Comparison of ENCODE assay signal across 9 cellular contexts in the genomic region with DNA sequence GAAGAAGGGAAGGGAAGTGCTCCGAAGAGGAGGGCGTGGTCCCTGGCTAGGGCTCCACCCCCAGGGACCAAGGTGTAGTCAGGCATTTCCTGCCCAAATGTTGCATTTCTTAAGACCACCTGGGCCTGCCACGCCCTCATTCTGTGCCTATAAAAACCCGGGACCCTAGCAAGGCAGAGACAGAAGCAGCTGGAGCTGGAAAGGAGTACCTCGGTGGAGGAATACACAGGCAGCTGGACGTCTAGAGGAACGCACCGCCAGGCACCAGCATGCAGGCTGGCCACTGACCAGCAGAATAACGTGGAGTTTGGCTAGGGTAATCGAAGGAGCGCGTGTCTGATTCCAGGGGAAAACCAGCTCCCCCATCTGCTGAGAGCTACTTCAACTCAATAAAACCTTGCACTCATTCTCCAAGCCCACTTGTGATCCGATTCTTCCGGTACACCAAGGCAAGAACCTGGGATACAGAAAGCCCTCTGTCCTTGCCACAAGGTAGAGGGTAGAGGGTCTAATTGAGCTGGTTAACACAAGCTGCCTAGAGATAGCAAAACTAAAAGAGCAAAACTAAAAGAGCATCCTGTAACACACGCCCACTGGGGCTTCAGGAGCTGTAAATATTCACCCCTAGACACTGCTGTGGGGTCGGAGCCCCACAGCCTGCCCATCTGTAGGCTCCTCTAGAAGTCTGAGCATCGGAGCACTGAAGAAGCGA. TPM values are rescaled to one million over a fixed set of nuclear protein-coding genes. Genes with fewer than 3 reads are reported as not detected.
DNase-seq lines count a peak whose midpoint lies in the region; ATAC-seq and TF ChIP-seq lines count a peak whose summit lies in the region.
"Had no signal": no experiment of that assay in that cellular context is flagged by ENCODE, and none has a peak within 500 bp of the region (broad histone marks: within the 10 kb centered on the region; RNA-seq: fewer than 3 reads in every experiment).

No MANE protein-coding gene starts in this region.

- ATAC-seq in HG03460 (IDR thresholded peaks at IDR 0.05; ENCODE audit: unreplicated experiment) = no peak
- ATAC-seq in GM19395 (IDR thresholded peaks at IDR 0.05; ENCODE audit: unreplicated experiment) = no peak

- peak overlapping the region; percentile 60 for H3K4me3 ChIP-seq in left ventricle myocardium inferior
- peak overlapping the region; percentile 68 for H3K4me3 ChIP-seq in skeletal muscle satellite cell (ENCODE audit: low read length)
- H3K4me3 ChIP-seq: BLaER1 treated with 17β-estradiol and CSF1 and Interleukin-3, amounts not matched to agents 10 nM and 100 nM had no signal

- H3K4me1 Mint-ChIP-seq in activated T-helper 1 cell treated with anti-CD3 and anti-CD28 coated beads, Interleukin-12 subunit alpha, Interleukin-12 subunit beta, Interleukin-2, Interleukin-4 antibody, amounts not matched to agents 30 ng/mL and 10 ng/mL and 1 ng/mL, durations not matched to agents 14 hours and 24 hours and 36 hours (ENCODE audit: low read depth) = peaks cover 10% of the 10 kb centered on the region

- no peaks in the 10 kb centered on the region for H3K36me3 ChIP-seq in left ventricle myocardium inferior
- H3K36me3 ChIP-seq in skeletal muscle satellite cell (ENCODE audit: insufficient read depth, low read length) = no peaks in the 10 kb centered on the region
- H3K36me3 ChIP-seq: BLaER1 treated with 17β-estradiol and CSF1 and Interleukin-3, amounts not matched to agents 10 nM and 100 nM had no signal

- H3K4me2 ChIP-seq in skeletal muscle satellite cell (ENCODE audit: low read length) = peak overlapping the region; percentile 85
- H3K4me2 ChIP-seq: BLaER1 treated with 17β-estradiol and CSF1 and Interleukin-3, amounts not matched to agents 10 nM and 100 nM had no signal

- peak overlapping the region; percentile 66 for H3K4me3 Mint-ChIP-seq in activated T-helper 1 cell treated with anti-CD3 and anti-CD28 coated beads, Interleukin-12 subunit alpha, Interleukin-12 subunit beta, Interleukin-2, Interleukin-4 antibody, amounts not matched to agents 30 ng/mL and 10 ng/mL and 1 ng/mL, durations not matched to agents 14 hours and 24 hours and 36 hours

- H3K9ac ChIP-seq in skeletal muscle satellite cell (ENCODE audit: low read depth, low read length) = no peak overlapping the region
- H3K9ac ChIP-seq: BLaER1 treated with 17β-estradiol and CSF1 and Interleukin-3, amounts not matched to agents 10 nM and 100 nM had no signal

- intact Hi-C loops in activated T-helper 1 cell treated with anti-CD3 and anti-CD28 coated beads, Interleukin-12 subunit alpha, Interleukin-12 subunit beta, Interleukin-2, Interleukin-4 antibody, amounts not matched to agents 30 ng/mL and 10 ng/mL and 1 ng/mL, durations not matched to agents 14 hours and 24 hours and 36 hours (cut with micrococcal nuclease) = no loop called here
- intact Hi-C loops in left ventricle myocardium inferior (cut with micrococcal nuclease) = no loop called here

- H3K27me3 ChIP-seq in left ventricle myocardium inferior (ENCODE audit: low read depth) (no peaks in the 10 kb centered on the region), skeletal muscle satellite cell (ENCODE audit: control insufficient read depth, insufficient read depth, low read length) (no peaks in the 10 kb centered on the region)
- H3K27me3 ChIP-seq: BLaER1 treated with 17β-estradiol and CSF1 and Interleukin-3, amounts not matched to agents 10 nM and 100 nM had no signal

- TF ChIP-seq CTCF in left ventricle myocardium inferior (IDR thresholded peaks at IDR 0.05; ENCODE audit: borderline replicate concordance) = no peak

- H3K4me1 ChIP-seq in left ventricle myocardium inferior (peaks cover 11% of the 10 kb centered on the region), skeletal muscle satellite cell (ENCODE audit: control insufficient read depth, insufficient read depth, low read length) (peaks cover 12% of the 10 kb centered on the region)

- no peak overlapping the region for H3K27ac ChIP-seq in left ventricle myocardium inferior (replicated peaks)
- H3K27ac ChIP-seq: BLaER1 treated with 17β-estradiol and CSF1 and Interleukin-3, amounts not matched to agents 10 nM and 100 nM had no signal

- H3K36me3 Mint-ChIP-seq in activated T-helper 1 cell treated with anti-CD3 and anti-CD28 coated beads, Interleukin-12 subunit alpha, Interleukin-12 subunit beta, Interleukin-2, Interleukin-4 antibody, amounts not matched to agents 30 ng/mL and 10 ng/mL and 1 ng/mL, durations not matched to agents 14 hours and 24 hours and 36 hours (ENCODE audit: low read depth) = no peaks in the 10 kb centered on the region

- no peak overlapping the region for H3K27ac Mint-ChIP-seq in activated T-helper 1 cell treated with anti-CD3 and anti-CD28 coated beads, Interleukin-12 subunit alpha, Interleukin-12 subunit beta, Interleukin-2, Interleukin-4 antibody, amounts not matched to agents 30 ng/mL and 10 ng/mL and 1 ng/mL, durations not matched to agents 14 hours and 24 hours and 36 hours

- no peaks in the 10 kb centered on the region for H3K9me3 ChIP-seq in left ventricle myocardium inferior (replicated peaks)
- H3K9me3 ChIP-seq in skeletal muscle satellite cell (replicated peaks; ENCODE audit: low read length) = no peaks in the 10 kb centered on the region
- H3K9me3 ChIP-seq: BLaER1 treated with 17β-estradiol and CSF1 and Interleukin-3, amounts not matched to agents 10 nM and 100 nM had no signal

- H3K9me3 Mint-ChIP-seq in activated T-helper 1 cell treated with anti-CD3 and anti-CD28 coated beads, Interleukin-12 subunit alpha, Interleukin-12 subunit beta, Interleukin-2, Interleukin-4 antibody, amounts not matched to agents 30 ng/mL and 10 ng/mL and 1 ng/mL, durations not matched to agents 14 hours and 24 hours and 36 hours = no peaks in the 10 kb centered on the region

- DNase-seq in activated CD8-positive, alpha-beta memory T cell treated with anti-CD3 and anti-CD28 coated beads for 24 hours = peak; percentile 59
- DNase-seq in activated CD8-positive, alpha-beta memory T cell treated with anti-CD3 and anti-CD28 coated beads, Interleukin-2, amount 50 U/mL, for 48 hours = no peak
- DNase-seq in activated T-helper 1 cell treated with anti-CD3 and anti-CD28 coated beads, Interleukin-12 subunit alpha, Interleukin-12 subunit beta, Interleukin-2, Interleukin-4 antibody, amounts not matched to agents 30 ng/mL and 10 ng/mL and 1 ng/mL, durations not matched to agents 14 hours and 24 hours and 36 hours (ENCODE audit: low spot score) = no peak
- DNase-seq in left ventricle myocardium inferior (peak; percentile 29), SW 1271 (lab: John Stamatoyannopoulos, UW) (no peak)

- peaks cover 7% of the 10 kb centered on the region for H3K27me3 Mint-ChIP-seq in activated T-helper 1 cell treated with anti-CD3 and anti-CD28 coated beads, Interleukin-12 subunit alpha, Interleukin-12 subunit beta, Interleukin-2, Interleukin-4 antibody, amounts not matched to agents 30 ng/mL and 10 ng/mL and 1 ng/mL, durations not matched to agents 14 hours and 24 hours and 36 hours (ENCODE audit: insufficient read depth)

RNA-seq across cellular contexts. Expression of gene CFL2, which starts 21.0 kb away (rescaled TPM):
- total RNA-seq in activated T-helper 1 cell treated with anti-CD3 and anti-CD28 coated beads, Interleukin-12 subunit alpha, Interleukin-12 subunit beta, Interleukin-2, Interleukin-4 antibody, amounts not matched to agents 30 ng/mL and 10 ng/mL and 1 ng/mL, durations not matched to agents 14 hours and 24 hours and 36 hours = 8.3 and 9.2 TPM in 2 replicates
- total RNA-seq in left ventricle myocardium inferior = 509 TPM
- 70.3 and 89.2 TPM in 2 replicates for total RNA-seq in skeletal muscle satellite cell (2012; rRNA removed)

Comparison
In these comparisons a context has a peak if more than half of its experiments do, and no peak if none do; other contexts are left out.
1. DNase-seq: peak in activated CD8-positive, alpha-beta memory T cell treated with anti-CD3 and anti-CD28 coated beads for 24 hours (single experiment) and left ventricle myocardium inferior (single experiment); none in activated CD8-positive, alpha-beta memory T cell treated with anti-CD3 and anti-CD28 coated beads, Interleukin-2, amount 50 U/mL, for 48 hours (single experiment), activated T-helper 1 cell treated with anti-CD3 and anti-CD28 coated beads, Interleukin-12 subunit alpha, Interleukin-12 subunit beta, Interleukin-2, Interleukin-4 antibody, amounts not matched to agents 30 ng/mL and 10 ng/mL and 1 ng/mL, durations not matched to agents 14 hours and 24 hours and 36 hours (single experiment) and SW 1271 (0 of 2).
2. RNA of gene CFL2, which starts 21.0 kb away (total RNA-seq): 509 TPM in left ventricle myocardium inferior (single experiment); 8.3 to 9.2 TPM in activated T-helper 1 cell treated with anti-CD3 and anti-CD28 coated beads, Interleukin-12 subunit alpha, Interleukin-12 subunit beta, Interleukin-2, Interleukin-4 antibody, amounts not matched to agents 30 ng/mL and 10 ng/mL and 1 ng/mL, durations not matched to agents 14 hours and 24 hours and 36 hours; every median in the first group is over 10 times any median in the second.